Comparison of ENCODE assay signal across 13 cellular contexts in the genomic region with DNA sequence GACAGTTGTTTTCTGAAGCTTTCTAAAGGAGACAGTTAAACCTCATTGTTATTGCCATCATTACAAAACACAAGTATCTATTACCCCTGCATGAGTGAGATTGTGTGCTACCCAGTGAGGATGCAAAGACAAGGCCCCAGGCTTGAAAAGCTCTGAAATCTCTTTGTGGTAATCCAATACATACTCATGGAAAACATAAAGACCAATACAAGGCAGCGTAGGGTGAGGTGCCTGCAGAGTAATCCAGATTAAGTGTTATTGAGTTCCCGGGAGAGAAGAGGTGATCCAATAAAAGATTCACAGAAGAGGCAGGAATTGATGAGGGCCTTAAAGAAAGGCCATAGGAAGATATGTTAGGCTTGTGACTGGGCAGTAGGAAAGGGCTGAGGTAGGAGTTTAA.
DNase-seq lines count a peak whose midpoint lies in the region; ATAC-seq, FAIRE-seq and TF ChIP-seq lines count a peak whose summit lies in the region.
"Had no signal": no experiment of that assay in that cellular context is flagged by ENCODE, and none has a peak within 500 bp of the region (broad histone marks: within the 10 kb centered on the region; RNA-seq: fewer than 3 reads in every experiment).

No MANE protein-coding gene starts in this region.

- H3K4me3 Mint-ChIP-seq in neural progenitor cell: no peak overlapping the region
- no peak overlapping the region for H3K4me3 Mint-ChIP-seq in CD8-positive, alpha-beta T cell
- H3K4me3 Mint-ChIP-seq: activated T-cell treated with anti-CD3 and anti-CD28 coated beads, Interleukin-2, amount 50 U/mL, for 4 hours had no signal

- H3K27me3 Mint-ChIP-seq in neural progenitor cell (ENCODE audit: insufficient read depth, low read depth): peaks cover 2% of the 10 kb centered on the region
- peaks cover 4% of the 10 kb centered on the region for H3K27me3 Mint-ChIP-seq in CD8-positive, alpha-beta T cell (ENCODE audit: low read depth)

- H3K4me3 ChIP-seq in BLaER1 (no peak overlapping the region), MM.1S (ENCODE audit: low read length) (no peak overlapping the region), K562 (no peak overlapping the region), neural progenitor cell (no peak overlapping the region)
- H3K4me3 ChIP-seq in CD8-positive, alpha-beta T cell (ENCODE audit: low read depth, low read length): no peak overlapping the region

- H3K4me1 Mint-ChIP-seq in neural progenitor cell: peaks cover 35% of the 10 kb centered on the region
- peaks cover 5% of the 10 kb centered on the region for H3K4me1 Mint-ChIP-seq in CD8-positive, alpha-beta T cell (ENCODE audit: low read depth)

- H3K9me3 ChIP-seq in BLaER1 (no peaks in the 10 kb centered on the region), MM.1S (replicated peaks; ENCODE audit: insufficient read depth, low read length) (no peaks in the 10 kb centered on the region), K562 (replicated peaks; ENCODE audit: control insufficient read depth, insufficient read depth, low read depth, low read length) (no peaks in the 10 kb centered on the region), neural progenitor cell (ENCODE audit: low read depth) (no peaks in the 10 kb centered on the region)
- no peaks in the 10 kb centered on the region for H3K9me3 ChIP-seq in CD8-positive, alpha-beta T cell (ENCODE audit: low read length)

- TF ChIP-seq CTCF in MM.1S (IDR thresholded peaks at IDR 0.05; ENCODE audit: low read length) (no peak), K562 (IDR thresholded peaks at IDR 0.05 in 2 of 3, conservative IDR thresholded peaks at IDR 0.05 in 1 of 3; ENCODE audit: insufficient read depth in 2 of 3, low read depth in 1 of 3, low read length in 3 of 3) (no peak), neural progenitor cell (IDR thresholded peaks at IDR 0.05) (no peak)
- no peak for TF ChIP-seq CTCF in CD8-positive, alpha-beta T cell (IDR thresholded peaks at IDR 0.05)

- H4K20me1 ChIP-seq in BLaER1 (peaks cover 100% of the 10 kb centered on the region), MM.1S (ENCODE audit: insufficient read depth, low read length) (peaks cover 7% of the 10 kb centered on the region; the same call in 1 of the 2 replicates), K562 (replicated peaks; ENCODE audit: control insufficient read depth, insufficient read depth, low read length) (no peaks in the 10 kb centered on the region), neural progenitor cell (ENCODE audit: low read depth) (no peaks in the 10 kb centered on the region)

- peak overlapping the region; percentile 5 for H3K27ac Mint-ChIP-seq in neural progenitor cell
- no peak overlapping the region for H3K27ac Mint-ChIP-seq in CD8-positive, alpha-beta T cell

- 58% methylated on average over 2 of the region's 2 CpGs for WGBS in K562 (ENCODE audit: insufficient coverage, low coverage, missing lambda C conversion rate)

- in situ Hi-C loops in K562 (cut with MboI): no loop called here

- H3K4me2 ChIP-seq in BLaER1 (peak overlapping the region; percentile 76), MM.1S (ENCODE audit: low read depth, low read length) (peak overlapping the region; percentile 72; the same call in 1 of the 2 replicates), K562 (ENCODE audit: insufficient read depth, low read length) (no peak overlapping the region), neural progenitor cell (peak overlapping the region; percentile 34)

- H3K79me2 ChIP-seq in MM.1S (ENCODE audit: low read length) (peaks cover 95% of the 10 kb centered on the region), K562 (ENCODE audit: control insufficient read depth, insufficient read depth, low read length) (peaks cover 3% of the 10 kb centered on the region; the same call in 2 of the 3 replicates), neural progenitor cell (ENCODE audit: low read depth) (no peaks in the 10 kb centered on the region)

- intact Hi-C loops in K562 (cut with micrococcal nuclease): loop anchor here (10.0 kb wide), 2 partner anchors 102 to 542 kb away; no protein-coding TSS in a partner anchor
- intact Hi-C loops in CD8-positive, alpha-beta T cell (cut with DNase I, micrococcal nuclease): no loop called here

- no peak overlapping the region for H2AFZ ChIP-seq in MM.1S (ENCODE audit: low read length)
- H2AFZ ChIP-seq in K562 (ENCODE audit: low read depth, low read length): no peak overlapping the region
- H2AFZ ChIP-seq in neural progenitor cell (replicated peaks): no peak overlapping the region

- H3K36me3 Mint-ChIP-seq in neural progenitor cell: no peaks in the 10 kb centered on the region
- no peaks in the 10 kb centered on the region for H3K36me3 Mint-ChIP-seq in CD8-positive, alpha-beta T cell

- H3F3A ChIP-seq in MM.1S (ENCODE audit: insufficient read depth, low read length) (peaks cover 79% of the 10 kb centered on the region), neural progenitor cell (ENCODE audit: low read depth) (peaks cover 24% of the 10 kb centered on the region)

- no peak for TF ChIP-seq POLR2A in K562 (conservative IDR thresholded peaks at IDR 0.05)

- no peaks in the 10 kb centered on the region for H3K9me1 ChIP-seq in K562 (ENCODE audit: control insufficient read depth, insufficient read depth, low read length)

- H3K9ac ChIP-seq in BLaER1 (peak overlapping the region; percentile 34), MM.1S (ENCODE audit: low read length) (peak overlapping the region; percentile 31; the same call in 1 of the 2 replicates), K562 (ENCODE audit: insufficient read depth in 1 of 2, low read depth in 2 of 2, low read length in 2 of 2) (no peak overlapping the region), neural progenitor cell (no peak overlapping the region)

- no peak for ATAC-seq in K562
- ATAC-seq in GM19463 (IDR thresholded peaks at IDR 0.05; ENCODE audit: unreplicated experiment): no peak
- no peak for ATAC-seq in CD8-positive, alpha-beta T cell
- ATAC-seq: activated T-cell treated with anti-CD3 and anti-CD28 coated beads, Interleukin-2, amount 50 U/mL, for 4 hours had no signal

- BruUV-seq in K562 (replicated peaks; lab: Mats Ljungman, UMichigan): no TSS peak

- TF ChIP-seq RAD21 in K562 (CRISPR knock-in tag; conservative IDR thresholded peaks at IDR 0.05 in 1 of 2, IDR thresholded peaks at IDR 0.05 in 1 of 2): no peak

- H3K27me3 ChIP-seq in BLaER1 (no peaks in the 10 kb centered on the region), MM.1S (replicated peaks; ENCODE audit: insufficient read depth, low read length) (no peaks in the 10 kb centered on the region), K562 (ENCODE audit: control insufficient read depth in 2 of 2, insufficient read depth in 2 of 2, low read length in 2 of 2) (no peaks in the 10 kb centered on the region), neural progenitor cell (no peaks in the 10 kb centered on the region)
- H3K27me3 ChIP-seq in CD8-positive, alpha-beta T cell (ENCODE audit: insufficient read depth, low read length): no peaks in the 10 kb centered on the region

- no peaks in the 10 kb centered on the region for H3K9me2 ChIP-seq in MM.1S (replicated peaks; ENCODE audit: insufficient read depth, low read length)

- TF ChIP-seq EP300 in K562 (IDR thresholded peaks at IDR 0.05; ENCODE audit: low read length): no peak

- POLR2A ChIA-PET in K562 (lab: Yijun Ruan, JAX): interaction anchor here (0.6 to 1.9 kb wide), 2 partner anchors 14 to 1390 kb away, joined by 3 to 4 read pairs; no protein-coding TSS in a partner anchor
- POLR2A ChIA-PET in CD8-positive, alpha-beta T cell (lab: Charles Lee): no interaction called here

- H3K36me3 ChIP-seq in BLaER1 (peaks cover 71% of the 10 kb centered on the region), MM.1S (replicated peaks; ENCODE audit: insufficient read depth, low read length) (peaks cover 6% of the 10 kb centered on the region; the same call in 1 of the 2 replicates), K562 (ENCODE audit: control insufficient read depth, insufficient read depth, low read length) (peaks cover 23% of the 10 kb centered on the region; the same call in 2 of the 3 replicates), neural progenitor cell (no peaks in the 10 kb centered on the region)
- no peaks in the 10 kb centered on the region for H3K36me3 ChIP-seq in CD8-positive, alpha-beta T cell (ENCODE audit: insufficient read depth, low read length)

- peak overlapping the region; percentile 76 for H3K27ac ChIP-seq in BLaER1
- peak overlapping the region; percentile 79 for H3K27ac ChIP-seq in MM.1S (ENCODE audit: low read length)
- 0 out of 3 replicates have a peak overlapping the region, but pooled peaks have one; percentile 83 for H3K27ac ChIP-seq in K562 (ENCODE audit: extremely low read depth, low read depth, low read length)
- no peak overlapping the region for H3K27ac ChIP-seq in neural progenitor cell
- H3K27ac ChIP-seq in CD8-positive, alpha-beta T cell (ENCODE audit: low read depth, low read length): no peak overlapping the region

- H3K4me1 ChIP-seq in BLaER1: peaks cover 66% of the 10 kb centered on the region
- H3K4me1 ChIP-seq in MM.1S (ENCODE audit: low read length): peaks cover 42% of the 10 kb centered on the region
- peaks cover 0 to 18% of the 10 kb centered on the region in 2 experiments; a peak in 3 of 5 replicates for H3K4me1 ChIP-seq in K562 (replicated peaks in 1 of 2; ENCODE audit: control insufficient read depth in 2 of 2, insufficient read depth in 2 of 2, low read length in 2 of 2)
- peaks cover 39% of the 10 kb centered on the region for H3K4me1 ChIP-seq in neural progenitor cell
- no peaks in the 10 kb centered on the region for H3K4me1 ChIP-seq in CD8-positive, alpha-beta T cell (ENCODE audit: insufficient read depth, low read length)

- no peak for FAIRE-seq in K562 (lab: Jason Lieb, UNC)
- FAIRE-seq: frontal cortex had no signal

- CTCF ChIA-PET in K562 (lab: Yijun Ruan, JAX; ENCODE audit: low intra/inter-chr PET ratio): no interaction called here
- CTCF ChIA-PET in CD8-positive, alpha-beta T cell (lab: Charles Lee): interaction anchor here (1.1 to 1.5 kb wide), 3 partner anchors 25 to 1701 kb away, joined by 3 read pairs; no protein-coding TSS in a partner anchor

- H3K9me3 Mint-ChIP-seq in neural progenitor cell: no peaks in the 10 kb centered on the region
- H3K9me3 Mint-ChIP-seq in CD8-positive, alpha-beta T cell: no peaks in the 10 kb centered on the region
- H3K9me3 Mint-ChIP-seq: activated T-cell treated with anti-CD3 and anti-CD28 coated beads, Interleukin-2, amount 50 U/mL, for 4 hours had no signal

- no peak for DNase-seq in MM.1S
- no peak for DNase-seq in K562 (ENCODE audit: extremely low read depth in 1 of 4, low spot score in 3 of 4)
- DNase-seq in neural progenitor cell (ENCODE audit: low spot score): peak; percentile 61
- no peak for DNase-seq in NCI-H1694 (lab: John Stamatoyannopoulos, UW)
- DNase-seq in GF-D8 (lab: John Stamatoyannopoulos, UW): no peak
- DNase-seq in CD8-positive, alpha-beta T cell: no peak
- DNase-seq: activated CD4-positive, alpha-beta T cell treated with anti-CD3 and anti-CD28 coated beads for 1 hour; activated T-cell treated with anti-CD3 and anti-CD28 coated beads, Interleukin-2, amount 50 U/mL, for 4 hours; effector CD8-positive, alpha-beta T cell; HCEC 1CT had no signal

TF ChIP-seq in K562, 482 proteins besides CTCF, POLR2A, EP300 and RAD21 (continues in another document):
- TF ChIP-seq CSDE1 (IDR thresholded peaks at IDR 0.05) (no peak), SREBF2 (CRISPR knock-in tag; IDR thresholded peaks at IDR 0.05) (no peak), SMARCB1 (IDR thresholded peaks at IDR 0.05; ENCODE audit: insufficient read length, low read depth) (no peak), ZBTB1 (CRISPR knock-in tag; IDR thresholded peaks at IDR 0.05; ENCODE audit: borderline replicate concordance, low read depth) (no peak)

Comparison
In these comparisons a context has a peak if more than half of its experiments do, and no peak if none do; other contexts are left out.
1. H3K27ac ChIP-seq: peak in BLaER1 (single experiment), MM.1S (single experiment) and K562 (single experiment); none in neural progenitor cell (single experiment) and CD8-positive, alpha-beta T cell (single experiment).
2. H3K9ac ChIP-seq: peak in BLaER1 (single experiment) and MM.1S (single experiment); none in K562 (0 of 2) and neural progenitor cell (single experiment).